In the genomic region with DNA sequence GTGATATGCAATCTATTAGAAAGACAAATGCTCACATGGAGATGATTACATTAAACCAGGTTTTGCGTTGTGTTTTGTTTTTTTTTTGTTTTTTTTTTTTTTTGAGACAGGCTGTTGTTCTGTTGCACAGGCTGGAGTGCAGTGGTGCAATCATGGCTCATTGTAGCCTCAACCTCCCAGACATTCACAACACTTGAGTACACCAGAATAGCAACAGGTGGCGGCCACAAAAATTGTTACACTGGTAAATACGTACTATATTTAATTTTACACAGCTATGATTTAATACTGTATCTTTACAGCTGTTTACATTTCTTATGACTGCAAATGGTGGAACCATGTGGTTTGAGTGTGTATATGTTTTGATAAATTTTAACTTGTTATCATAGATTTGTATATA, we compare ENCODE assay signal across 18 cellular contexts.
DNase-seq lines count a peak whose midpoint lies in the region; ATAC-seq and TF ChIP-seq lines count a peak whose summit lies in the region.
"Had no signal": no experiment of that assay in that cellular context is flagged by ENCODE, and none has a peak within 500 bp of the region (broad histone marks: within the 10 kb centered on the region; RNA-seq: fewer than 3 reads in every experiment).

No MANE protein-coding gene starts in this region.

- no peaks in the 10 kb centered on the region for H3K9me3 Mint-ChIP-seq in T-cell
- H3K9me3 Mint-ChIP-seq: CD4-positive, CD25-positive, alpha-beta regulatory T cell; CD8-positive, alpha-beta T cell had no signal

- CTCF ChIA-PET in HEK293 (lab: Yijun Ruan, JAX) = interaction anchor here (0.7 kb wide), 1 partner anchor 369 kb away, joined by 3 read pairs; no protein-coding TSS in a partner anchor
- CTCF ChIA-PET in T-cell (lab: Charles Lee) = no interaction called here

- DNase-seq in left ventricle myocardium superior (no peak), right cardiac atrium (no peak), myocyte (ENCODE audit: low read depth) (peak; percentile 59), T-cell (no peak), SIG-M5 treated with dmso at 0.1 percent for 504 hours (lab: John Stamatoyannopoulos, UW; ENCODE audit: unreplicated experiment) (no peak), NK-92 (lab: John Stamatoyannopoulos, UW; ENCODE audit: unreplicated experiment) (no peak)
- DNase-seq: 8988T; Caco-2; CD4-positive, CD25-positive, alpha-beta regulatory T cell; CD8-positive, alpha-beta T cell; DMS153; DND-41; GM23248; H7; HCEC 1CT had no signal

- peaks cover 43 to 48% of the 10 kb centered on the region in 2 experiments for H3K36me3 ChIP-seq in HEK293 (ENCODE audit: control insufficient read depth in 2 of 2, insufficient read depth in 1 of 2, low read length in 2 of 2)

- H3K27ac ChIP-seq in right cardiac atrium (ENCODE audit: low read length) (no peak overlapping the region), HEK293 (ENCODE audit: extremely low read depth, low read depth, low read length) (no peak overlapping the region)
- H3K27ac ChIP-seq: BLaER1, C4-2B, GM23248 had no signal

- no peaks in the 10 kb centered on the region for H3K27me3 ChIP-seq in right cardiac atrium (ENCODE audit: control insufficient read depth, insufficient read depth)
- H3K27me3 ChIP-seq: BLaER1 had no signal

- no peaks in the 10 kb centered on the region for H3K27me3 Mint-ChIP-seq in T-cell
- H3K27me3 Mint-ChIP-seq: CD4-positive, CD25-positive, alpha-beta regulatory T cell had no signal

- TF ChIP-seq CTCF in HEK293 (tag by site-specific recombination; IDR thresholded peaks at IDR 0.05) = no peak

- peaks cover 0 to 5% (median 0%) of the 10 kb centered on the region in 3 donors for H3K4me1 Mint-ChIP-seq in T-cell

- H3K4me3 ChIP-seq in right cardiac atrium (ENCODE audit: low read length) (no peak overlapping the region), HEK293 (ENCODE audit: low read depth, low read length) (no peak overlapping the region)
- H3K4me3 ChIP-seq: BLaER1, GM23248 had no signal

- H3K4me3 Mint-ChIP-seq in T-cell = no peak overlapping the region
- H3K4me3 Mint-ChIP-seq: CD4-positive, CD25-positive, alpha-beta regulatory T cell; CD8-positive, alpha-beta T cell had no signal

- H3K27ac Mint-ChIP-seq in T-cell = no peak overlapping the region
- H3K27ac Mint-ChIP-seq: CD4-positive, CD25-positive, alpha-beta regulatory T cell; CD8-positive, alpha-beta T cell had no signal

- H3K4me1 ChIP-seq in right cardiac atrium (ENCODE audit: control insufficient read depth, insufficient read depth, low read length) (no peaks in the 10 kb centered on the region), HEK293 (ENCODE audit: control insufficient read depth, insufficient read depth, low read length) (peaks cover under 1% of the 10 kb centered on the region; the same call in 1 of the 2 replicates)
- H3K4me1 ChIP-seq: BLaER1, Caco-2 had no signal

- H3K9me3 ChIP-seq in right cardiac atrium (ENCODE audit: control insufficient read depth, low read length) (no peaks in the 10 kb centered on the region), HEK293 (ENCODE audit: control insufficient read depth, insufficient read depth, low read depth, low read length) (no peaks in the 10 kb centered on the region)
- H3K9me3 ChIP-seq: BLaER1, Caco-2 had no signal

- POLR2A ChIA-PET in HEK293 (lab: Yijun Ruan, JAX) (no interaction called here), T-cell (lab: Charles Lee) (no interaction called here)

- H3K36me3 Mint-ChIP-seq in T-cell = peaks cover 44% of the 10 kb centered on the region

- WGBS in right cardiac atrium = 91% methylated on average over 3 of the region's 3 CpGs

- ATAC-seq in left ventricle myocardium superior = peak; percentile 52
- no peak for ATAC-seq in right cardiac atrium
- no peak for ATAC-seq in T-cell (replicated peaks in 1 of 4)
- ATAC-seq: CD8-positive, alpha-beta T cell had no signal

- intact Hi-C loops in left ventricle myocardium superior (cut with micrococcal nuclease) = no loop called here
- intact Hi-C loops in right cardiac atrium (cut with DNase I) = no loop called here

TF ChIP-seq in HEK293, 187 proteins besides CTCF, POLR2A, EP300 and RAD21:
- TF ChIP-seq ZNF214 (tag by site-specific recombination; IDR thresholded peaks at IDR 0.05; ENCODE audit: borderline replicate concordance) = no peak
- no peak for TF ChIP-seq ZBTB8A (tag by site-specific recombination; IDR thresholded peaks at IDR 0.05)
- TF ChIP-seq SCRT2 (tag by site-specific recombination; IDR thresholded peaks at IDR 0.05) = peak; percentile 85
- no peak for TF ChIP-seq ZNF510 (tag by site-specific recombination; IDR thresholded peaks at IDR 0.05; ENCODE audit: insufficient replicate concordance)
- no peak for TF ChIP-seq ZNF660 (tag by site-specific recombination; IDR thresholded peaks at IDR 0.05)
- TF ChIP-seq ZBTB1 (tag by site-specific recombination; IDR thresholded peaks at IDR 0.05) = no peak
- TF ChIP-seq SCRT1 (tag by site-specific recombination; IDR thresholded peaks at IDR 0.05; ENCODE audit: borderline replicate concordance) = peak; percentile 66; the same call in 1 of the 2 replicates
